In genomic region chr4:85964298-85964697, GRCh38 we compare ENCODE assay signal across 13 cellular contexts.
DNase-seq lines count a peak whose midpoint lies in the region; ATAC-seq and TF ChIP-seq lines count a peak whose summit lies in the region.
"Had no signal": no experiment of that assay in that cellular context is flagged by ENCODE, and none has a peak within 500 bp of the region (broad histone marks: within the 10 kb centered on the region; RNA-seq: fewer than 3 reads in every experiment).

No MANE protein-coding gene starts in this region.

- no peak overlapping the region for H3K9ac ChIP-seq in colonic mucosa (ENCODE audit: low read depth in 2 of 2, low read length in 2 of 2)

- intact Hi-C loops in mucosa of descending colon (cut with DNase I, micrococcal nuclease): no loop called here
- intact Hi-C loops in colonic mucosa (cut with DNase I): no loop called here

- no peaks in the 10 kb centered on the region for H3K27me3 ChIP-seq in colonic mucosa

- H3K27ac ChIP-seq in colonic mucosa: no peak overlapping the region

- TF ChIP-seq CTCF in LNCaP clone FGC (IDR thresholded peaks at IDR 0.05; ENCODE audit: control insufficient read depth, extremely low read depth, insufficient read depth) (peak; percentile 39), mucosa of descending colon (IDR thresholded peaks at IDR 0.05) (no peak), colonic mucosa (IDR thresholded peaks at IDR 0.05) (no peak)

- ATAC-seq in mucosa of descending colon: peak; percentile 53
- no peak for ATAC-seq in HG02610 (IDR thresholded peaks at IDR 0.05; ENCODE audit: unreplicated experiment)
- ATAC-seq: activated T-cell treated with anti-CD3 and anti-CD28 coated beads, Interleukin-2, amount 50 U/mL, for 72 hours had no signal

- H3K9me3 ChIP-seq in mucosa of descending colon (no peaks in the 10 kb centered on the region), colonic mucosa (no peaks in the 10 kb centered on the region)

- in situ Hi-C loops in Caki2 (cut with HindIII; ENCODE audit: low pct_unique_long_range_greater_than_20kb, low sequenced_read_pairs): no loop called here

- no peak overlapping the region for H3K4me3 ChIP-seq in LNCaP clone FGC (ENCODE audit: low read depth, low read length)
- H3K4me3 ChIP-seq in mucosa of descending colon: no peak overlapping the region
- H3K4me3 ChIP-seq in colonic mucosa: no peak overlapping the region

- H3K36me3 ChIP-seq in mucosa of descending colon (ENCODE audit: low read depth) (no peaks in the 10 kb centered on the region), colonic mucosa (no peaks in the 10 kb centered on the region)

- DNase-seq in Caki2 (ENCODE audit: low read depth) (peak; percentile 25), LNCaP clone FGC (ENCODE audit: low read depth) (no peak), dermis blood vessel endothelial cell (peak; percentile 40), mucosa of descending colon (peak in 1 of 3 donors; percentile 11), NCI-H1105 treated with DMSO at 0.1 percent for 48 hours (lab: John Stamatoyannopoulos, UW) (no peak), T-helper 1 cell (no peak), colonic mucosa (no peak)
- DNase-seq: activated CD4-positive, CD25-positive, alpha-beta regulatory T cell treated with anti-CD3 and anti-CD28 coated beads, Interleukin-2, amount 50 U/mL, for 72 hours; activated T-cell treated with anti-CD3 and anti-CD28 coated beads, Interleukin-2, amount 50 U/mL, for 72 hours; CD8-positive, alpha-beta memory T cell; NCI-H1436 treated with DMSO at 0.1 percent for 48 hours; NCI-H774 had no signal

- no peaks in the 10 kb centered on the region for H3K4me1 ChIP-seq in mucosa of descending colon (ENCODE audit: low read depth)
- no peaks in the 10 kb centered on the region for H3K4me1 ChIP-seq in colonic mucosa

Comparison
In these comparisons a context has a peak if more than half of its experiments do, and no peak if none do; other contexts are left out.
1. DNase-seq: peak in Caki2 (single experiment) and dermis blood vessel endothelial cell (single experiment); none in LNCaP clone FGC (single experiment), NCI-H1105 treated with DMSO at 0.1 percent for 48 hours (single experiment), T-helper 1 cell (0 of 5) and colonic mucosa (single experiment).